25 cellular contexts compared by ENCODE assay signal in genomic region chr10:61701055-61701705, GRCh38. TPM values are rescaled to one million over a fixed set of nuclear protein-coding genes. Genes with fewer than 3 reads are reported as not detected.
A peak's percentile ranks its signal among the peaks of the same experiment; 100 is the strongest.
DNase-seq lines count a peak whose midpoint lies in the region; ATAC-seq and TF ChIP-seq lines count a peak whose summit lies in the region.
"Had no signal": no experiment of that assay in that cellular context is flagged by ENCODE, and none has a peak within 500 bp of the region (broad histone marks: within the 10 kb centered on the region; RNA-seq: fewer than 3 reads in every experiment).

No MANE protein-coding gene starts in this region.

- H4K20me1 ChIP-seq in PC-3 (ENCODE audit: low read length) = no peaks in the 10 kb centered on the region

- intact Hi-C loops in PC-3 (cut with micrococcal nuclease) = no loop called here

- H3K36me3 ChIP-seq in PC-3 (ENCODE audit: low read depth, low read length) = no peaks in the 10 kb centered on the region
- H3K36me3 ChIP-seq: pancreas, stomach, upper lobe of left lung had no signal

- no peaks in the 10 kb centered on the region for H3F3A ChIP-seq in PC-3 (ENCODE audit: low read length, unreplicated experiment)

- DNase-seq in EL = peak; percentile 37
- DNase-seq in PC-3 = peak; percentile 41
- no peak for DNase-seq in fibroblast of mammary gland (ENCODE audit: low read depth)
- peak; percentile 2 for DNase-seq in retinal pigment epithelial cell (ENCODE audit: low read depth)
- DNase-seq in SIG-M5 (lab: John Stamatoyannopoulos, UW) = no peak
- DNase-seq in activated T-cell treated with anti-CD3 and anti-CD28 coated beads, Interleukin-2, amount 50 U/mL, for 48 hours = no peak
- DNase-seq in activated CD4-positive, alpha-beta T cell treated with anti-CD3 and anti-CD28 coated beads, Interleukin-2, amount 50 U/mL, for 1 hour = no peak
- DNase-seq: activated CD8-positive, alpha-beta T cell treated with anti-CD3 and anti-CD28 coated beads, Interleukin-2, amount 10 ng/mL, durations not matched to agents 7 days and 5 days; activated naive CD4-positive, alpha-beta T cell treated with anti-CD3 and anti-CD28 coated beads, Interleukin-2, amount 50 U/mL, for 16 hours; activated T-cell treated with anti-CD3 and anti-CD28 coated beads, Interleukin-2, amount 50 U/mL, for 4 hours; C1 segment of cervical spinal cord; foreskin keratinocyte; hippocampal formation; KG1; kidney; mammary epithelial cell; naive B cell; NCI-H2081; pancreas; stimulated activated CD4-positive, alpha-beta T cell treated with anti-CD3 and anti-CD28 coated beads, Interleukin-4, amount 100 ng/mL, for 1 hour; stomach; upper lobe of left lung had no signal

- POLR2A ChIA-PET in PC-3 (lab: Charles Lee; ENCODE audit: unreplicated experiment) = no interaction called here

- peak; percentile 59 for TF ChIP-seq CTCF in PC-3 (conservative IDR thresholded peaks at IDR 0.05; ENCODE audit: low read depth, low read length)
- TF ChIP-seq CTCF in fibroblast of mammary gland (conservative IDR thresholded peaks at IDR 0.05; ENCODE audit: control insufficient read depth, insufficient read depth, low read depth, low read length) = peak; percentile 10
- TF ChIP-seq CTCF in retinal pigment epithelial cell (conservative IDR thresholded peaks at IDR 0.05; ENCODE audit: low read depth, low read length) = peak; percentile 30

- H2AFZ ChIP-seq in PC-3 (ENCODE audit: low read length) = no peak overlapping the region

- no peaks in the 10 kb centered on the region for H3K9me2 ChIP-seq in PC-3 (replicated peaks; ENCODE audit: low read length)

- H3K27ac ChIP-seq in PC-3 (ENCODE audit: low read length) = no peak overlapping the region
- H3K27ac ChIP-seq: foreskin keratinocyte, pancreas, stomach, upper lobe of left lung, VCaP had no signal

- H3K9ac ChIP-seq in PC-3 (ENCODE audit: low read length) = no peak overlapping the region

- ATAC-seq in PC-3 (peak; percentile 61), GM18873 (IDR thresholded peaks at IDR 0.05; ENCODE audit: low FRiP score, unreplicated experiment) (no peak)
- ATAC-seq: activated CD8-positive, alpha-beta T cell treated with anti-CD3 and anti-CD28 coated beads, Interleukin-2, amount 10 ng/mL, durations not matched to agents 7 days and 5 days; activated T-cell treated with anti-CD3 and anti-CD28 coated beads, Interleukin-2, amount 50 U/mL, for 4 hours; foreskin keratinocyte; pancreas; Right ventricle myocardium inferior had no signal

- H3K79me2 ChIP-seq in PC-3 (ENCODE audit: low read length) = no peaks in the 10 kb centered on the region

- CTCF ChIA-PET in PC-3 (lab: Charles Lee) = no interaction called here

- no TSS peak for BruUV-seq in PC-3 (replicated peaks; lab: Mats Ljungman, UMichigan)

- no peaks in the 10 kb centered on the region for H3K4me1 ChIP-seq in PC-3 (ENCODE audit: insufficient read depth, low read length)
- H3K4me1 ChIP-seq: foreskin keratinocyte, pancreas, upper lobe of left lung had no signal

- no peaks in the 10 kb centered on the region for H3K9me3 ChIP-seq in PC-3 (ENCODE audit: low read length)
- H3K9me3 ChIP-seq: pancreas, stomach, upper lobe of left lung had no signal

- H3K4me3 ChIP-seq in PC-3 (ENCODE audit: low read length) = no peak overlapping the region
- H3K4me3 ChIP-seq in fibroblast of mammary gland (ENCODE audit: control insufficient read depth, low read depth, low read length) = no peak overlapping the region
- no peak overlapping the region for H3K4me3 ChIP-seq in retinal pigment epithelial cell (ENCODE audit: low read length)
- H3K4me3 ChIP-seq: pancreas, stomach, upper lobe of left lung had no signal

- no peak overlapping the region for H3K4me2 ChIP-seq in PC-3 (ENCODE audit: low read length)

- H3K27me3 ChIP-seq in PC-3 (ENCODE audit: low read length) = no peaks in the 10 kb centered on the region
- H3K27me3 ChIP-seq: foreskin keratinocyte, pancreas, stomach, upper lobe of left lung had no signal

RNA-seq across cellular contexts. Expression of gene CABCOCO1, which starts 38.5 kb away (rescaled TPM):
- not detected in 2 replicates for total RNA-seq in PC-3 (2014; rRNA removed)
- total RNA-seq: activated CD8-positive, alpha-beta T cell treated with anti-CD3 and anti-CD28 coated beads, Interleukin-2, amount 10 ng/mL, durations not matched to agents 7 days and 5 days; activated T-cell treated with anti-CD3 and anti-CD28 coated beads, Interleukin-2, amount 50 U/mL, for 4 hours; foreskin keratinocyte; mammary epithelial cell; Right ventricle myocardium inferior had no signal

Comparison
In these comparisons a context has a peak if more than half of its experiments do, and no peak if none do; other contexts are left out.
1. DNase-seq: peak in EL (single experiment), PC-3 (single experiment) and retinal pigment epithelial cell (single experiment); none in fibroblast of mammary gland (single experiment), SIG-M5 (single experiment), activated T-cell treated with anti-CD3 and anti-CD28 coated beads, Interleukin-2, amount 50 U/mL, for 48 hours (0 of 2) and activated CD4-positive, alpha-beta T cell treated with anti-CD3 and anti-CD28 coated beads, Interleukin-2, amount 50 U/mL, for 1 hour (single experiment).
2. Peak in every context shown above with its lines, with median percentiles within 50 percentile points of each other: CTCF ChIP-seq.